Comparison of ENCODE assay signal across 18 cellular contexts in genomic region chr3:190780524-190780923, GRCh38.
DNase-seq lines count a peak whose midpoint lies in the region; ATAC-seq, FAIRE-seq and TF ChIP-seq lines count a peak whose summit lies in the region.
"Had no signal": no experiment of that assay in that cellular context is flagged by ENCODE, and none has a peak within 500 bp of the region (broad histone marks: within the 10 kb centered on the region; RNA-seq: fewer than 3 reads in every experiment).

No MANE protein-coding gene starts in this region.

- H2AK9ac ChIP-seq in IMR-90 (replicated peaks; ENCODE audit: low read depth, low read length, poor library complexity): no peak overlapping the region

- H3K23ac ChIP-seq in IMR-90 (ENCODE audit: low read depth, low read length): no peak overlapping the region

- H3K36me3 ChIP-seq in GM23248 (ENCODE audit: low read depth) (no peaks in the 10 kb centered on the region), IMR-90 (ENCODE audit: control insufficient read depth, insufficient read depth, low read length) (no peaks in the 10 kb centered on the region), bronchial epithelial cell (ENCODE audit: control insufficient read depth, insufficient read depth, low read length) (no peaks in the 10 kb centered on the region), HepG2 (replicated peaks in 1 of 2; ENCODE audit: control insufficient read depth in 1 of 2, insufficient read depth in 2 of 2, low read length in 2 of 2) (no peaks in the 10 kb centered on the region), spleen (no peaks in the 10 kb centered on the region)
- H3K36me3 ChIP-seq: BE2C, HAP-1 had no signal

- dilution Hi-C loops in IMR-90 (cut with HindIII; ENCODE audit: low sequenced_read_pairs, unreplicated experiment): no loop called here

- H4K91ac ChIP-seq in IMR-90 (ENCODE audit: insufficient read depth, low read depth, low read length): no peak overlapping the region

- H3K18ac ChIP-seq in IMR-90 (ENCODE audit: low read depth, low read length): no peak overlapping the region

- FAIRE-seq in bronchial epithelial cell (lab: Jason Lieb, UNC): no peak
- no peak for FAIRE-seq in HepG2 (lab: Jason Lieb, UNC)
- FAIRE-seq: A204.1, D721Med, GM12891 had no signal

- H3K56ac ChIP-seq in IMR-90 (ENCODE audit: extremely low read depth, insufficient read depth, low read length): no peak overlapping the region

- H3K9me1 ChIP-seq in IMR-90 (ENCODE audit: insufficient read depth, low read length): no peaks in the 10 kb centered on the region

- H3K9me3 ChIP-seq in GM23248 (ENCODE audit: low read depth): no peaks in the 10 kb centered on the region
- no peaks in the 10 kb centered on the region for H3K9me3 ChIP-seq in IMR-90 (ENCODE audit: control insufficient read depth, insufficient read depth, low read length)
- no peaks in the 10 kb centered on the region for H3K9me3 ChIP-seq in HepG2 (ENCODE audit: low read length)
- H3K9me3 ChIP-seq in spleen: no peaks in the 10 kb centered on the region
- H3K9me3 ChIP-seq: BE2C, HAP-1 had no signal

- H3K79me1 ChIP-seq in IMR-90 (ENCODE audit: low read depth in 1 of 2, low read length in 2 of 2): no peaks in the 10 kb centered on the region

- no peak overlapping the region for H3K4ac ChIP-seq in IMR-90 (ENCODE audit: low read depth, low read length)

- H3K79me2 ChIP-seq in GM23248 (ENCODE audit: insufficient read depth) (no peaks in the 10 kb centered on the region), HepG2 (ENCODE audit: insufficient read depth, low read length) (no peaks in the 10 kb centered on the region)

- TF ChIP-seq EP300 in HepG2 (IDR thresholded peaks at IDR 0.05; ENCODE audit: low read depth in 2 of 2, low read length in 2 of 2) (no peak), HepG2 (CRISPR knock-in tag; IDR thresholded peaks at IDR 0.05; ENCODE audit: borderline replicate concordance) (no peak)

- no peak overlapping the region for H2BK120ac ChIP-seq in IMR-90 (ENCODE audit: low read depth, low read length)

- no peak overlapping the region for H3K4me2 ChIP-seq in GM23248 (ENCODE audit: unreplicated experiment)
- H3K4me2 ChIP-seq in IMR-90 (ENCODE audit: low read depth, low read length): no peak overlapping the region
- H3K4me2 ChIP-seq in HepG2 (ENCODE audit: low read depth, low read length): no peak overlapping the region

- H3K4me1 ChIP-seq in GM23248 (ENCODE audit: insufficient read depth) (no peaks in the 10 kb centered on the region), IMR-90 (ENCODE audit: control insufficient read depth, insufficient read depth, low read length) (no peaks in the 10 kb centered on the region), HepG2 (ENCODE audit: insufficient read depth, low read length) (no peaks in the 10 kb centered on the region), spleen (no peaks in the 10 kb centered on the region)
- H3K4me1 ChIP-seq: BE2C, HAP-1 had no signal

- 47 to 70% methylated on average over 3 of the region's 3 CpGs for WGBS in GM23248 (ENCODE audit: low coverage in 1 of 2, low lambda C conversion rate in 2 of 2, missing lambda C conversion rate in 2 of 2), 2 experiments
- WGBS in IMR-90 (ENCODE audit: extremely low coverage in 2 of 2, insufficient read length in 1 of 2), 2 experiments: no CpG with 5 or more reads among the region's 3 CpGs
- WGBS in HepG2 (ENCODE audit: low lambda C conversion rate): 31% methylated on average over 3 of the region's 3 CpGs
- 88 to 95% (median 92%) methylated on average over 3 of the region's 3 CpGs for WGBS in spleen, 5 donors

- TF ChIP-seq POLR2A in IMR-90 (IDR thresholded peaks at IDR 0.05; ENCODE audit: low read depth, low read length) (no peak), HepG2 (IDR thresholded peaks at IDR 0.05; ENCODE audit: insufficient read depth in 1 of 2, low read depth in 2 of 2, low read length in 2 of 2) (no peak), spleen (IDR thresholded peaks at IDR 0.05) (no peak)

- H2AK5ac ChIP-seq in IMR-90 (ENCODE audit: low read depth, low read length): no peak overlapping the region

- TF ChIP-seq CTCF in IMR-90 (conservative IDR thresholded peaks at IDR 0.05; ENCODE audit: low read depth, low read length) (no peak), bronchial epithelial cell (IDR thresholded peaks at IDR 0.05; ENCODE audit: insufficient read depth, low read length, severe bottlenecking) (no peak), HepG2 (CRISPR knock-in tag; IDR thresholded peaks at IDR 0.05) (no peak), spleen (IDR thresholded peaks at IDR 0.05 in 8 of 11, conservative IDR thresholded peaks at IDR 0.05 in 3 of 11) (no peak)

- H3K14ac ChIP-seq in IMR-90 (replicated peaks; ENCODE audit: low read depth, low read length): no peak overlapping the region

- no peak for ATAC-seq in IMR-90 (ENCODE audit: low read depth)
- no peak for ATAC-seq in HepG2

- no peak overlapping the region for H2BK20ac ChIP-seq in IMR-90 (ENCODE audit: low read depth, low read length)

- intact Hi-C loops in IMR-90 (cut with micrococcal nuclease) (no loop called here), HepG2 (cut with micrococcal nuclease; ENCODE audit: unreplicated experiment) (no loop called here), spleen (cut with DNase I; ENCODE audit: low total_unique reads) (no loop called here)

- DNase-seq in GM23248 (peak; percentile 2), IMR-90 (peak; percentile 0), bronchial epithelial cell (ENCODE audit: low read depth) (peak; percentile 18), HepG2 (ENCODE audit: low spot score) (no peak), GM19240 (ENCODE audit: insufficient read length, low spot score) (no peak), NCI-H446 (lab: John Stamatoyannopoulos, UW) (no peak), spleen (no peak)
- DNase-seq: BE2C; CD4-positive, alpha-beta memory T cell; DND-41; GOT3; HFFc6; KG1 had no signal

- H3K4me3 ChIP-seq in GM23248 (no peak overlapping the region), IMR-90 (ENCODE audit: insufficient read depth, low read depth, low read length) (no peak overlapping the region), bronchial epithelial cell (ENCODE audit: low read depth, low read length) (no peak overlapping the region), HepG2 (replicated peaks in 1 of 3; ENCODE audit: insufficient read depth in 1 of 3, low read depth in 2 of 3, low read length in 3 of 3) (no peak overlapping the region), spleen (no peak overlapping the region)
- H3K4me3 ChIP-seq: HAP-1 had no signal

- H3K9me2 ChIP-seq in GM23248 (ENCODE audit: insufficient read depth): no peaks in the 10 kb centered on the region

- H3K27ac ChIP-seq in GM23248: no peak overlapping the region
- H3K27ac ChIP-seq in IMR-90 (ENCODE audit: insufficient read depth, low read length): no peak overlapping the region
- H3K27ac ChIP-seq in HepG2 (ENCODE audit: extremely low read length, insufficient read depth, low read length): no peak overlapping the region
- H3K27ac ChIP-seq in spleen: no peak overlapping the region
- H3K27ac ChIP-seq: C4-2B had no signal

- H3K9ac ChIP-seq in GM23248 (no peak overlapping the region), IMR-90 (ENCODE audit: low read depth, low read length) (no peak overlapping the region), HepG2 (ENCODE audit: insufficient read depth, low read depth, low read length) (no peak overlapping the region)

- H3K27me3 ChIP-seq in GM23248 (replicated peaks; ENCODE audit: insufficient read depth) (no peaks in the 10 kb centered on the region), IMR-90 (ENCODE audit: control insufficient read depth, insufficient read depth, low read length) (no peaks in the 10 kb centered on the region), bronchial epithelial cell (ENCODE audit: control insufficient read depth, insufficient read depth, low read length) (no peaks in the 10 kb centered on the region), HepG2 (ENCODE audit: control insufficient read depth in 1 of 2, insufficient read depth in 2 of 2, low read length in 2 of 2) (no peaks in the 10 kb centered on the region), spleen (replicated peaks in 1 of 7) (no peaks in the 10 kb centered on the region)
- H3K27me3 ChIP-seq: BE2C had no signal

- no peak overlapping the region for H2BK5ac ChIP-seq in IMR-90 (ENCODE audit: low read depth, low read length, poor library complexity, severe bottlenecking)

- BruUV-seq in IMR-90 (replicated peaks; lab: Mats Ljungman, UMichigan): no TSS peak
- no TSS peak for BruUV-seq in HepG2 (replicated peaks; lab: Mats Ljungman, UMichigan)

- POLR2A ChIA-PET in IMR-90 (lab: Charles Lee; ENCODE audit: unreplicated experiment) (no interaction called here), HepG2 (lab: Yijun Ruan, JAX) (no interaction called here)

- in situ Hi-C loops in GM23248 (cut with MboI) (no loop called here), IMR-90 (cut with MboI; ENCODE audit: low sequenced_read_pairs) (no loop called here), HepG2 (cut with HindIII; ENCODE audit: extremely low pct_ligation_motif_present, low pct_unique_long_range_greater_than_20kb) (no loop called here)

- H4K8ac ChIP-seq in IMR-90 (ENCODE audit: low read depth in 2 of 2, low read length in 2 of 2): no peak overlapping the region

- no peak overlapping the region for H4K5ac ChIP-seq in IMR-90 (ENCODE audit: low read depth, low read length)

- no peak overlapping the region for H2BK15ac ChIP-seq in IMR-90 (ENCODE audit: low read depth, low read length)

- CTCF ChIA-PET in IMR-90 (lab: Yijun Ruan, JAX): no interaction called here
- CTCF ChIA-PET in HepG2 (lab: Yijun Ruan, JAX; ENCODE audit: low intra/inter-chr PET ratio, low total read pairs): no interaction called here

- no peaks in the 10 kb centered on the region for H3F3A ChIP-seq in GM23248 (ENCODE audit: insufficient read depth)

- no peak for TF ChIP-seq RAD21 in IMR-90 (IDR thresholded peaks at IDR 0.05; ENCODE audit: low read length)
- TF ChIP-seq RAD21 in HepG2 (CRISPR knock-in tag; IDR thresholded peaks at IDR 0.05): no peak

- H4K20me1 ChIP-seq in GM23248 (ENCODE audit: insufficient read depth): no peaks in the 10 kb centered on the region
- no peaks in the 10 kb centered on the region for H4K20me1 ChIP-seq in IMR-90 (ENCODE audit: insufficient read depth, low read length)
- H4K20me1 ChIP-seq in HepG2 (ENCODE audit: insufficient read depth, low read length): no peaks in the 10 kb centered on the region

- H2AFZ ChIP-seq in GM23248: no peak overlapping the region
- H2AFZ ChIP-seq in IMR-90 (replicated peaks; ENCODE audit: low read length, poor library complexity): no peak overlapping the region
- no peak overlapping the region for H2AFZ ChIP-seq in HepG2 (ENCODE audit: low read length)

Comparison
In these comparisons a context has a peak if more than half of its experiments do, and no peak if none do; other contexts are left out.
1. DNase-seq: peak in GM23248 (single experiment), IMR-90 (single experiment) and bronchial epithelial cell (single experiment); none in HepG2 (single experiment), GM19240 (single experiment), NCI-H446 (0 of 2) and spleen (single experiment).